In genomic region chr12:130799051-130799450, GRCh38 we compare ENCODE assay signal across 22 cellular contexts.
"Had no signal": no experiment of that assay in that cellular context is flagged by ENCODE, and none has a peak within 500 bp of the region (broad histone marks: within the 10 kb centered on the region; RNA-seq: fewer than 3 reads in every experiment).

No MANE protein-coding gene starts in this region.

- ATAC-seq: body of pancreas; effector memory CD8-positive, alpha-beta T cell; right cardiac atrium had no signal

- H3K4me3 Mint-ChIP-seq: activated naive CD4-positive, alpha-beta T cell treated with anti-CD3 and anti-CD28 coated beads, Interleukin-2, amount 10 ng/mL, durations not matched to agents 7 days and 5 days; effector memory CD8-positive, alpha-beta T cell; nephron; stimulated activated naive CD8-positive, alpha-beta T cell treated with anti-CD3 and anti-CD28 coated beads, Interleukin-15, Interleukin-2, amounts not matched to agents 100 ng/mL and 50 ng/mL, for 24 hours; T-helper 1 cell treated with Interleukin-12 subunit alpha and Interleukin-12 subunit beta and Interleukin-4 antibody, amounts not matched to agents 30 μg/mL and 1 μg/mL, for 36 hours had no signal

- H3K27ac Mint-ChIP-seq: activated naive CD4-positive, alpha-beta T cell treated with anti-CD3 and anti-CD28 coated beads, Interleukin-2, amount 10 ng/mL, durations not matched to agents 7 days and 5 days; nephron; stimulated activated naive CD8-positive, alpha-beta T cell treated with anti-CD3 and anti-CD28 coated beads, Interleukin-15, Interleukin-2, amounts not matched to agents 100 ng/mL and 50 ng/mL, for 24 hours; T-helper 1 cell treated with Interleukin-12 subunit alpha and Interleukin-12 subunit beta and Interleukin-4 antibody, amounts not matched to agents 30 μg/mL and 1 μg/mL, for 36 hours had no signal

- H3K27me3 Mint-ChIP-seq: activated naive CD4-positive, alpha-beta T cell treated with anti-CD3 and anti-CD28 coated beads, Interleukin-2, amount 10 ng/mL, durations not matched to agents 7 days and 5 days; effector memory CD8-positive, alpha-beta T cell; stimulated activated naive CD8-positive, alpha-beta T cell treated with anti-CD3 and anti-CD28 coated beads, Interleukin-15, Interleukin-2, amounts not matched to agents 100 ng/mL and 50 ng/mL, for 24 hours had no signal

- H3K4me1 ChIP-seq: body of pancreas, tibial artery had no signal

- H3K36me3 ChIP-seq: ovary had no signal

- H3K4me3 ChIP-seq: body of pancreas, ovary, tibial artery had no signal

- H3K9me3 ChIP-seq: body of pancreas, neutrophil, ovary, tibial artery had no signal

- H3K27me3 ChIP-seq: body of pancreas, neutrophil, ovary, tibial artery had no signal

- H3K9me3 Mint-ChIP-seq: activated naive CD4-positive, alpha-beta T cell treated with anti-CD3 and anti-CD28 coated beads, Interleukin-2, amount 10 ng/mL, durations not matched to agents 7 days and 5 days; effector memory CD8-positive, alpha-beta T cell; immature natural killer cell; nephron; stimulated activated naive CD8-positive, alpha-beta T cell treated with anti-CD3 and anti-CD28 coated beads, Interleukin-15, Interleukin-2, amounts not matched to agents 100 ng/mL and 50 ng/mL, for 24 hours; T-helper 1 cell treated with Interleukin-12 subunit alpha and Interleukin-12 subunit beta and Interleukin-4 antibody, amounts not matched to agents 30 μg/mL and 1 μg/mL, for 36 hours had no signal

- H3K27ac ChIP-seq: body of pancreas, neutrophil, ovary, tibial artery had no signal

- DNase-seq: activated CD4-positive, alpha-beta T cell treated with anti-CD3 and anti-CD28 coated beads for 4 hours; activated CD4-positive, alpha-beta T cell treated with anti-CD3 and anti-CD28 coated beads, Interleukin-2, amount 50 U/mL, for 48 hours; activated CD4-positive, CD25-positive, alpha-beta regulatory T cell; activated CD8-positive, alpha-beta memory T cell treated with anti-CD3 and anti-CD28 coated beads, Interleukin-2, amount 50 U/mL, for 48 hours; activated effector memory CD4-positive, alpha-beta T cell treated with anti-CD3 and anti-CD28 coated beads, Interleukin-2, amount 50 U/mL, for 16 hours; activated naive CD4-positive, alpha-beta T cell treated with anti-CD3 and anti-CD28 coated beads, Interleukin-2, amount 10 ng/mL, durations not matched to agents 7 days and 5 days; activated T-cell treated with anti-CD3 and anti-CD28 coated beads, Interleukin-2, amount 50 U/mL, for 48 hours; anterior cingulate cortex; body of pancreas; dermis blood vessel endothelial cell; effector memory CD8-positive, alpha-beta T cell; immature natural killer cell; ovary; right cardiac atrium; stimulated activated CD4-positive, alpha-beta T cell treated with anti-CD3 and anti-CD28 coated beads, Interleukin-12 subunit alpha, Interleukin-12 subunit beta, amount 100 ng/mL, for 4 hours; stimulated activated CD4-positive, alpha-beta T cell treated with anti-CD3 and anti-CD28 coated beads, Interleukin-4, amount 100 ng/mL, for 4 hours; substantia nigra; tibial artery had no signal

- H3K4me1 Mint-ChIP-seq: nephron had no signal
